Comparison of ENCODE assay signal across 8 cellular contexts in genomic region chr17:54780238-54780637, GRCh38.
"Had no signal": no experiment of that assay in that cellular context is flagged by ENCODE, and none has a peak within 500 bp of the region (broad histone marks: within the 10 kb centered on the region; RNA-seq: fewer than 3 reads in every experiment).

No MANE protein-coding gene starts in this region.

- H3K27ac ChIP-seq: GM23248 had no signal

- H3K4me1 ChIP-seq: HAP-1 had no signal

- H3K9me3 ChIP-seq: HAP-1 had no signal

- H3K36me3 ChIP-seq: HAP-1 had no signal

- H3K4me3 ChIP-seq: GM23248, HAP-1, K562 had no signal

- DNase-seq: GM23248, GOT3, H7, HFFc6, IMR-90 had no signal

- ATAC-seq: HCT116, K562 had no signal
